15 cellular contexts compared by ENCODE assay signal in genomic region chr12:127191124-127191523, GRCh38.
DNase-seq lines count a peak whose midpoint lies in the region; ATAC-seq, FAIRE-seq and TF ChIP-seq lines count a peak whose summit lies in the region.
"Had no signal": no experiment of that assay in that cellular context is flagged by ENCODE, and none has a peak within 500 bp of the region (broad histone marks: within the 10 kb centered on the region; RNA-seq: fewer than 3 reads in every experiment).

No MANE protein-coding gene starts in this region.

- no peak overlapping the region for H3K4me2 ChIP-seq in Karpas-422 (ENCODE audit: low read depth, low read length, poor library complexity, severe bottlenecking)
- H3K4me2 ChIP-seq: BLaER1 treated with 17β-estradiol and CSF1 and Interleukin-3, amounts not matched to agents 10 nM and 100 nM had no signal

- H3K27ac Mint-ChIP-seq in HFFc6: peak overlapping the region; percentile 2
- H3K27ac Mint-ChIP-seq: dendritic cell treated with granulocyte-macrophage colony-stimulating factor and Interleukin-4, amounts not matched to agents 40 ng/mL and 50 ng/mL, for 4 days; natural killer cell had no signal

- H3K9me2 ChIP-seq in Karpas-422 (replicated peaks; ENCODE audit: insufficient read depth, low read length): no peaks in the 10 kb centered on the region

- intact Hi-C loops in left ventricle myocardium superior (cut with micrococcal nuclease): no loop called here

- H3K9me3 ChIP-seq in AG04450 (ENCODE audit: control insufficient read depth, insufficient read depth, low read length) (peaks cover 9% of the 10 kb centered on the region; the same call in 1 of the 2 replicates), Karpas-422 (ENCODE audit: low read length) (no peaks in the 10 kb centered on the region; the same call in 1 of the 2 replicates)
- H3K9me3 ChIP-seq: Peyer's patch had no signal

- no peaks in the 10 kb centered on the region for H3K36me3 Mint-ChIP-seq in HFFc6 (ENCODE audit: low read depth)
- H3K36me3 Mint-ChIP-seq: natural killer cell had no signal

- H3K27ac ChIP-seq in AG04450 (ENCODE audit: low read depth, low read length): no peak overlapping the region
- no peak overlapping the region for H3K27ac ChIP-seq in Karpas-422 (ENCODE audit: low read length)
- H3K27ac ChIP-seq: BLaER1 treated with 17β-estradiol and CSF1 and Interleukin-3, amounts not matched to agents 10 nM and 100 nM; esophagus squamous epithelium; Peyer's patch; WERI-Rb-1 had no signal

- no peak overlapping the region for H2AFZ ChIP-seq in Karpas-422 (ENCODE audit: low read length)

- no peaks in the 10 kb centered on the region for H3K4me1 ChIP-seq in Karpas-422 (ENCODE audit: low read length)
- H3K4me1 ChIP-seq: esophagus squamous epithelium, Peyer's patch had no signal

- TF ChIP-seq CTCF in AG04450 (IDR thresholded peaks at IDR 0.05; ENCODE audit: low read depth, low read length) (no peak), HFFc6 (IDR thresholded peaks at IDR 0.05) (no peak), bronchial epithelial cell (IDR thresholded peaks at IDR 0.05; ENCODE audit: insufficient read depth, low read length, severe bottlenecking) (no peak)

- H3K36me3 ChIP-seq in bronchial epithelial cell (ENCODE audit: control insufficient read depth, insufficient read depth, low read length) (no peaks in the 10 kb centered on the region), Karpas-422 (ENCODE audit: insufficient read depth, low read length) (no peaks in the 10 kb centered on the region)
- H3K36me3 ChIP-seq: BLaER1 treated with 17β-estradiol and CSF1 and Interleukin-3, amounts not matched to agents 10 nM and 100 nM; esophagus squamous epithelium; Peyer's patch; WERI-Rb-1 had no signal

- POLR2A ChIA-PET in AG04450 (lab: Yijun Ruan, JAX): interaction anchor here (0.5 to 0.7 kb wide), 2 partner anchors 25 to 40 kb away, joined by 3 read pairs; no protein-coding TSS in a partner anchor

- FAIRE-seq in bronchial epithelial cell (lab: Jason Lieb, UNC): no peak

- H3K4me3 ChIP-seq in AG04450 (ENCODE audit: low read depth, low read length) (no peak overlapping the region), bronchial epithelial cell (ENCODE audit: low read depth, low read length) (no peak overlapping the region), Karpas-422 (ENCODE audit: low read length) (no peak overlapping the region)
- H3K4me3 ChIP-seq: BLaER1 treated with 17β-estradiol and CSF1 and Interleukin-3, amounts not matched to agents 10 nM and 100 nM; esophagus squamous epithelium; Peyer's patch had no signal

- DNase-seq in AG04450 (ENCODE audit: low read depth, low spot score) (peak; percentile 29), HFFc6 (peak; percentile 83), bronchial epithelial cell (ENCODE audit: low read depth) (peak; percentile 86), glomerular visceral epithelial cell (ENCODE audit: extremely low spot score) (peak; percentile 54), Karpas-422 (no peak), left ventricle myocardium superior (no peak)
- DNase-seq: esophagus squamous epithelium, GOT3, natural killer cell, Peyer's patch, WERI-Rb-1 had no signal

- H3K79me2 ChIP-seq in Karpas-422 (ENCODE audit: low read length): no peaks in the 10 kb centered on the region

- no peak overlapping the region; the same call in 1 of the 2 replicates for H3K4me3 Mint-ChIP-seq in HFFc6
- H3K4me3 Mint-ChIP-seq: dendritic cell treated with granulocyte-macrophage colony-stimulating factor and Interleukin-4, amounts not matched to agents 40 ng/mL and 50 ng/mL, for 4 days; natural killer cell had no signal

- no peaks in the 10 kb centered on the region for H3K9me3 Mint-ChIP-seq in HFFc6
- H3K9me3 Mint-ChIP-seq: dendritic cell treated with granulocyte-macrophage colony-stimulating factor and Interleukin-4, amounts not matched to agents 40 ng/mL and 50 ng/mL, for 4 days; natural killer cell had no signal

- no peak for ATAC-seq in HG02840 (IDR thresholded peaks at IDR 0.05; ENCODE audit: low FRiP score, unreplicated experiment)
- ATAC-seq in HG03469 (IDR thresholded peaks at IDR 0.05; ENCODE audit: unreplicated experiment): no peak
- no peak for ATAC-seq in left ventricle myocardium superior
- ATAC-seq: natural killer cell had no signal

- H3K4me1 Mint-ChIP-seq in HFFc6 (ENCODE audit: low read depth): peaks cover 50% of the 10 kb centered on the region
- H3K4me1 Mint-ChIP-seq: natural killer cell had no signal

- H3K27me3 ChIP-seq in AG04450 (ENCODE audit: control insufficient read depth, insufficient read depth, low read length): no peaks in the 10 kb centered on the region
- H3K27me3 ChIP-seq in bronchial epithelial cell (ENCODE audit: control insufficient read depth, insufficient read depth, low read length): no peaks in the 10 kb centered on the region
- H3K27me3 ChIP-seq in Karpas-422 (ENCODE audit: low read length): no peaks in the 10 kb centered on the region
- H3K27me3 ChIP-seq: BLaER1 treated with 17β-estradiol and CSF1 and Interleukin-3, amounts not matched to agents 10 nM and 100 nM; Peyer's patch had no signal

- H3K9ac ChIP-seq in Karpas-422 (ENCODE audit: low read length): no peak overlapping the region
- H3K9ac ChIP-seq: BLaER1 treated with 17β-estradiol and CSF1 and Interleukin-3, amounts not matched to agents 10 nM and 100 nM had no signal

- no peaks in the 10 kb centered on the region; the same call in 1 of the 2 replicates for H3K27me3 Mint-ChIP-seq in HFFc6 (ENCODE audit: insufficient read depth)

- CTCF ChIA-PET in AG04450 (lab: Charles Lee): no interaction called here

- no peaks in the 10 kb centered on the region for H4K20me1 ChIP-seq in Karpas-422 (ENCODE audit: insufficient read depth, low read depth, low read length)
- H4K20me1 ChIP-seq: BLaER1 treated with 17β-estradiol and CSF1 and Interleukin-3, amounts not matched to agents 10 nM and 100 nM had no signal

Comparison
In these comparisons a context has a peak if more than half of its experiments do, and no peak if none do; other contexts are left out.
1. DNase-seq: peak in AG04450 (single experiment), HFFc6 (single experiment), bronchial epithelial cell (single experiment) and glomerular visceral epithelial cell (single experiment); none in Karpas-422 (single experiment) and left ventricle myocardium superior (single experiment).